ENCODE assay signal across 9 cellular contexts in genomic region chr9:14992025-14992424, GRCh38.
DNase-seq lines count a peak whose midpoint lies in the region; ATAC-seq and TF ChIP-seq lines count a peak whose summit lies in the region.
"Had no signal": no experiment of that assay in that cellular context is flagged by ENCODE, and none has a peak within 500 bp of the region (broad histone marks: within the 10 kb centered on the region; RNA-seq: fewer than 3 reads in every experiment).

No MANE protein-coding gene starts in this region.

- H3K9me3 Mint-ChIP-seq in GM23338: no peaks in the 10 kb centered on the region

- H3K36me3 Mint-ChIP-seq in GM23338 (ENCODE audit: low read depth): no peaks in the 10 kb centered on the region

- H3K9me3 ChIP-seq in iPS-20b (ENCODE audit: insufficient read depth, low read depth, low read length) (no peaks in the 10 kb centered on the region), sigmoid colon (no peaks in the 10 kb centered on the region)

- H3K4me1 ChIP-seq in GM23338 (ENCODE audit: insufficient read depth) (peaks cover 10% of the 10 kb centered on the region), iPS-20b (ENCODE audit: insufficient read depth, low read length) (0 out of 2 replicates have a peak, but pooled peaks cover 3% of the 10 kb centered on the region), sigmoid colon (peaks cover 0 to 18% (median 2%) of the 10 kb centered on the region in 4 donors)

- no peak for TF ChIP-seq POLR2A in sigmoid colon (IDR thresholded peaks at IDR 0.05)

- TF ChIP-seq CTCF in GM23338 (conservative IDR thresholded peaks at IDR 0.05; ENCODE audit: low read depth in 2 of 2) (no peak), sigmoid colon (IDR thresholded peaks at IDR 0.05) (no peak)

- H3K27ac ChIP-seq in GM23338 (ENCODE audit: low read depth) (no peak overlapping the region), iPS-20b (ENCODE audit: low read length) (no peak overlapping the region), sigmoid colon (no peak overlapping the region)

- H2AFZ ChIP-seq in GM23338: peak overlapping the region; percentile 87; the same call in 1 of the 2 replicates

- ATAC-seq in GM23338: no peak
- no peak for ATAC-seq in GM21360 (IDR thresholded peaks at IDR 0.05; ENCODE audit: unreplicated experiment)
- no peak for ATAC-seq in HG02970 (IDR thresholded peaks at IDR 0.05; ENCODE audit: low FRiP score, unreplicated experiment)

- H3K36me3 ChIP-seq in GM23338 (ENCODE audit: insufficient read depth): no peaks in the 10 kb centered on the region
- H3K36me3 ChIP-seq in iPS-20b (ENCODE audit: insufficient read depth, low read depth, low read length): no peaks in the 10 kb centered on the region
- no peaks in the 10 kb centered on the region for H3K36me3 ChIP-seq in sigmoid colon

- H3K79me2 ChIP-seq in GM23338 (replicated peaks; ENCODE audit: insufficient read depth): no peaks in the 10 kb centered on the region

- H4K20me1 ChIP-seq in GM23338 (replicated peaks; ENCODE audit: insufficient read depth): no peaks in the 10 kb centered on the region

- no peaks in the 10 kb centered on the region for H3K9me2 ChIP-seq in GM23338 (ENCODE audit: insufficient read depth)

- H3K4me3 ChIP-seq in GM23338: peak overlapping the region; percentile 77
- peak overlapping the region; percentile 90; the same call in 1 of the 2 replicates for H3K4me3 ChIP-seq in iPS-20b (ENCODE audit: low read length)
- peak overlapping the region in 2 of 4 donors; percentile 60 to 62 for H3K4me3 ChIP-seq in sigmoid colon

- no peak overlapping the region; the same call in 1 of the 2 replicates for H3K9ac ChIP-seq in iPS-20b (ENCODE audit: low read depth, low read length)

- peak overlapping the region; percentile 80 for H3K4me2 ChIP-seq in GM23338

- peaks cover 18% of the 10 kb centered on the region for H3K4me1 Mint-ChIP-seq in GM23338

- intact Hi-C loops in sigmoid colon (cut with DNase I): loop anchor here (10.0 kb wide), 1 partner anchor 127 kb away; no protein-coding TSS in a partner anchor

- TF ChIP-seq EP300 in sigmoid colon (IDR thresholded peaks at IDR 0.05): no peak

- peaks cover 6% of the 10 kb centered on the region for H3K27me3 Mint-ChIP-seq in GM23338 (ENCODE audit: insufficient read depth, low read depth, poor library complexity)

- H3K27ac Mint-ChIP-seq in GM23338: no peak overlapping the region

- DNase-seq in CD1c-positive myeloid dendritic cell (ENCODE audit: extremely low spot score): peak; percentile 51
- DNase-seq in GM23338 (ENCODE audit: low spot score): no peak
- peak; percentile 56 for DNase-seq in SKM-1 treated with dmso at 0.1 percent for 144 hours (lab: John Stamatoyannopoulos, UW; ENCODE audit: unreplicated experiment)
- no peak for DNase-seq in amniotic stem cell (lab: John Stamatoyannopoulos, UW)
- no peak for DNase-seq in sigmoid colon
- DNase-seq: NCI-H446 treated with DMSO at 0.1 percent for 48 hours had no signal

- WGBS in sigmoid colon, 2 donors: 85 to 92% methylated on average over 10 of the region's 10 CpGs

- no peaks in the 10 kb centered on the region for H3K27me3 ChIP-seq in GM23338 (ENCODE audit: insufficient read depth)
- no peaks in the 10 kb centered on the region for H3K27me3 ChIP-seq in iPS-20b (ENCODE audit: insufficient read depth, low read length)
- H3K27me3 ChIP-seq in sigmoid colon: no peaks in the 10 kb centered on the region

- H3K4me3 Mint-ChIP-seq in GM23338: peak overlapping the region; percentile 71

- no peaks in the 10 kb centered on the region for H3F3A ChIP-seq in GM23338 (replicated peaks; ENCODE audit: low read depth)

TF ChIP-seq in GM23338, 12 proteins besides CTCF, POLR2A, EP300 and RAD21:
- TF ChIP-seq POLR2AphosphoS5 (IDR thresholded peaks at IDR 0.05; ENCODE audit: low read depth): no peak

Comparison
In these comparisons a context has a peak if more than half of its experiments do, and no peak if none do; other contexts are left out.
1. DNase-seq: peak in CD1c-positive myeloid dendritic cell (single experiment) and SKM-1 treated with dmso at 0.1 percent for 144 hours (single experiment); none in GM23338 (single experiment), amniotic stem cell (single experiment) and sigmoid colon (single experiment).